Comparison of ENCODE assay signal across 15 cellular contexts in the genomic region with DNA sequence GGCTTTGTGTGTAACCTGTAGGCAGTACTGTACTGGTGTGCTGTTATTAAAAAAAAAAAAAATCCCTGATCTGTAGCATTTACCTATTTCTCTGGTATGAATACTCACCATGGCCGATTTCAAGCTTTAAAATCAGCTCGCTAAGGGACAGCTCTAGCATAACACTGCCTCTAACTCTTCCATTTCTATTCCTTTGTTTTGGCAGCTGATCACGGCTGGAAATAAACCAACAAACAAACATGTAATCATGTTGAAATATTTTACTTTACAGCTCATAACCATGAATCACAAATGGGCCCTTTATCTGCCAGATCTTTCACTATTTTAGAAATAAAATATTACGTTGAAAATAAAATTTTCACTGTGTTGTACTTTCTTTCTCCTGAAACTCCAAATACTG.
"Had no signal": no experiment of that assay in that cellular context is flagged by ENCODE, and none has a peak within 500 bp of the region (broad histone marks: within the 10 kb centered on the region; RNA-seq: fewer than 3 reads in every experiment).

No MANE protein-coding gene starts in this region.

- H3K27ac Mint-ChIP-seq: activated T-helper 17 cell treated with anti-CD3 and anti-CD28 coated beads, Interleukin-2, amount 50 U/mL, for 72 hours; natural killer cell treated with Interleukin-12 subunit alpha and Interleukin-12 subunit beta and Interleukin-15 and Interleukin-18, amount 100 ng/mL, for 72 hours; stimulated activated naive CD8-positive, alpha-beta T cell treated with anti-CD3 and anti-CD28 coated beads, Interleukin-15, Interleukin-2, amounts not matched to agents 100 ng/mL and 50 ng/mL, for 24 hours had no signal

- H3K4me1 ChIP-seq: ascending aorta, breast epithelium, right atrium auricular region had no signal

- H3K4me3 Mint-ChIP-seq: activated T-helper 17 cell treated with anti-CD3 and anti-CD28 coated beads, Interleukin-2, amount 50 U/mL, for 72 hours; natural killer cell treated with Interleukin-12 subunit alpha and Interleukin-12 subunit beta and Interleukin-15 and Interleukin-18, amount 100 ng/mL, for 72 hours; stimulated activated naive CD8-positive, alpha-beta T cell treated with anti-CD3 and anti-CD28 coated beads, Interleukin-15, Interleukin-2, amounts not matched to agents 100 ng/mL and 50 ng/mL, for 24 hours had no signal

- H3K4me3 ChIP-seq: ascending aorta, breast epithelium, right atrium auricular region had no signal

- H3K36me3 ChIP-seq: ascending aorta, breast epithelium, right atrium auricular region had no signal

- H3K36me3 Mint-ChIP-seq: natural killer cell treated with Interleukin-12 subunit alpha and Interleukin-12 subunit beta and Interleukin-15 and Interleukin-18, amount 100 ng/mL, for 72 hours had no signal

- H3K27me3 Mint-ChIP-seq: activated T-helper 17 cell treated with anti-CD3 and anti-CD28 coated beads, Interleukin-2, amount 50 U/mL, for 72 hours; natural killer cell treated with Interleukin-12 subunit alpha and Interleukin-12 subunit beta and Interleukin-15 and Interleukin-18, amount 100 ng/mL, for 72 hours; stimulated activated naive CD8-positive, alpha-beta T cell treated with anti-CD3 and anti-CD28 coated beads, Interleukin-15, Interleukin-2, amounts not matched to agents 100 ng/mL and 50 ng/mL, for 24 hours had no signal

- H3K27ac ChIP-seq: ascending aorta, breast epithelium, right atrium auricular region, VCaP had no signal

- H3K27me3 ChIP-seq: ascending aorta, breast epithelium, right atrium auricular region had no signal

- ATAC-seq: activated T-helper 17 cell treated with anti-CD3 and anti-CD28 coated beads, Interleukin-2, amount 50 U/mL, for 72 hours; natural killer cell treated with Interleukin-12 subunit alpha and Interleukin-12 subunit beta and Interleukin-15 and Interleukin-18, amount 100 ng/mL, for 72 hours had no signal

- H3K9me3 Mint-ChIP-seq: activated T-helper 17 cell treated with anti-CD3 and anti-CD28 coated beads, Interleukin-2, amount 50 U/mL, for 72 hours; stimulated activated naive CD8-positive, alpha-beta T cell treated with anti-CD3 and anti-CD28 coated beads, Interleukin-15, Interleukin-2, amounts not matched to agents 100 ng/mL and 50 ng/mL, for 24 hours had no signal

- DNase-seq: activated CD4-positive, alpha-beta T cell treated with anti-CD3 and anti-CD28 coated beads for 1 hour; activated CD4-positive, alpha-beta T cell treated with anti-CD3 and anti-CD28 coated beads, Interleukin-2, amount 50 U/mL, for 4 hours; activated naive CD4-positive, alpha-beta T cell treated with Interleukin-2 at 50 U/mL for 16 hours; activated T-cell treated with anti-CD3 and anti-CD28 coated beads for 4 hours; foreskin melanocyte; head of caudate nucleus; kidney glomerular epithelial cell; mesendoderm had no signal

- H3K4me1 Mint-ChIP-seq: activated T-helper 17 cell treated with anti-CD3 and anti-CD28 coated beads, Interleukin-2, amount 50 U/mL, for 72 hours had no signal

- H3K9me3 ChIP-seq: ascending aorta, breast epithelium, right atrium auricular region had no signal
